ENCODE assay signal across 8 cellular contexts in genomic region chr11:114439229-114440120, GRCh38. TPM values are rescaled to one million over a fixed set of nuclear protein-coding genes. Genes with fewer than 3 reads are reported as not detected.
DNase-seq lines count a peak whose midpoint lies in the region; ATAC-seq, FAIRE-seq and TF ChIP-seq lines count a peak whose summit lies in the region.

Gene REXO2, plus strand, starts transcription at chr11:114439467. Its CDS starts 62 bp downstream, at chr11:114439529.

- H3K79me2 ChIP-seq in smooth muscle cell (ENCODE audit: low read depth), result peaks cover 39% of the 10 kb centered on the region

- peaks cover 20% of the 10 kb centered on the region for H3K4me1 ChIP-seq in smooth muscle cell (ENCODE audit: low read depth)

- DNase-seq in AG08396 (ENCODE audit: low spot score) (peak; percentile 95), NCI-H2227 treated with DMSO at 0.1 percent for 48 hours (lab: John Stamatoyannopoulos, UW) (peak; percentile 77), bronchial epithelial cell (ENCODE audit: low read depth) (peak; percentile 92), iPS-NIHi11 (ENCODE audit: low spot score) (peak; percentile 93), smooth muscle cell (lab: John Stamatoyannopoulos, UW; ENCODE audit: unreplicated experiment) (peak; percentile 73)

- TF ChIP-seq CTCF in WI38 (IDR thresholded peaks at IDR 0.05; ENCODE audit: low read depth, low read length) (no peak), bronchial epithelial cell (IDR thresholded peaks at IDR 0.05; ENCODE audit: insufficient read depth, low read length, severe bottlenecking) (peak; percentile 63), smooth muscle cell (IDR thresholded peaks at IDR 0.05; ENCODE audit: borderline replicate concordance, insufficient read depth, poor library complexity, severe bottlenecking) (peak; percentile 34)

- peak within 1 kb of the TSS; percentile 97 for H3K4me3 ChIP-seq in WI38 (ENCODE audit: low read depth, low read length)
- H3K4me3 ChIP-seq in bronchial epithelial cell (ENCODE audit: low read depth, low read length), result peak within 1 kb of the TSS; percentile 89
- peak within 1 kb of the TSS; percentile 87 for H3K4me3 ChIP-seq in smooth muscle cell

- H3K9ac ChIP-seq in smooth muscle cell (ENCODE audit: low read depth), result peak within 1 kb of the TSS; percentile 93

- no peak for FAIRE-seq in bronchial epithelial cell (lab: Jason Lieb, UNC)

- 1% methylated on average over 53 of the region's 64 CpGs for WGBS in smooth muscle cell (ENCODE audit: low lambda C conversion rate)

- peak within 1 kb of the TSS; percentile 23 for H2AFZ ChIP-seq in smooth muscle cell (ENCODE audit: low read depth)

- peak within 1 kb of the TSS; percentile 87 for H3K27ac ChIP-seq in smooth muscle cell (ENCODE audit: low read depth)

- peaks cover 38% of the 10 kb centered on the region for H4K20me1 ChIP-seq in smooth muscle cell (ENCODE audit: low read depth)

- no peaks in the 10 kb centered on the region for H3K9me3 ChIP-seq in smooth muscle cell (replicated peaks; ENCODE audit: low read depth)

- H3K36me3 ChIP-seq in bronchial epithelial cell (ENCODE audit: control insufficient read depth, insufficient read depth, low read length), result no peaks in the 10 kb centered on the region
- no peaks in the 10 kb centered on the region for H3K36me3 ChIP-seq in smooth muscle cell (ENCODE audit: low read depth)

- peak within 1 kb of the TSS; percentile 84 for H3K4me2 ChIP-seq in smooth muscle cell

- H3F3A ChIP-seq in smooth muscle cell (ENCODE audit: low read depth), result no peaks in the 10 kb centered on the region

- ATAC-seq in GM18907 (IDR thresholded peaks at IDR 0.05; ENCODE audit: unreplicated experiment) (peak; percentile 99), HG03159 (IDR thresholded peaks at IDR 0.05; ENCODE audit: unreplicated experiment) (peak; percentile 99)

- H3K27me3 ChIP-seq in bronchial epithelial cell (ENCODE audit: control insufficient read depth, insufficient read depth, low read length) (no peaks in the 10 kb centered on the region), smooth muscle cell (ENCODE audit: low read depth) (no peaks in the 10 kb centered on the region)

RNA-seq across cellular contexts. Expression of gene REXO2, which starts in this region (rescaled TPM):
- total RNA-seq in bronchial epithelial cell (143 and 160 TPM in 2 replicates), smooth muscle cell (179 and 189 TPM in 2 replicates)
- polyA plus RNA-seq in smooth muscle cell, result 164 and 210 TPM in 2 replicates

Comparison
In these comparisons a context has a peak if more than half of its experiments do, and no peak if none do; other contexts are left out.
1. Peak in every context shown above with its lines: DNase-seq, ATAC-seq, H3K4me3 ChIP-seq and H3K27ac ChIP-seq.